ENCODE assay signal across 12 cellular contexts in genomic region chr14:51304428-51304827, GRCh38.
DNase-seq lines count a peak whose midpoint lies in the region; ATAC-seq and TF ChIP-seq lines count a peak whose summit lies in the region.
"Had no signal": no experiment of that assay in that cellular context is flagged by ENCODE, and none has a peak within 500 bp of the region (broad histone marks: within the 10 kb centered on the region; RNA-seq: fewer than 3 reads in every experiment).

No MANE protein-coding gene starts in this region.

- H3K4ac ChIP-seq in mesenchymal stem cell (ENCODE audit: low read depth in 1 of 2, low read length in 2 of 2) = peak overlapping the region in 1 of 2 experiments; percentile 71

- DNase-seq in ACHN (peak; percentile 81), HCEC 1CT (peak; percentile 36), amniotic epithelial cell (ENCODE audit: low read depth) (peak; percentile 80), mesenchymal stem cell (peak; percentile 88), stomach (no peak), left lobe of liver (ENCODE audit: low spot score) (no peak), NCI-H2171 treated with DMSO at 0.1 percent for 48 hours (lab: John Stamatoyannopoulos, UW) (no peak)
- DNase-seq: midbrain, NCI-H2029 treated with DMSO at 0.1 percent for 48 hours, Peyer's patch, small intestine had no signal

- H3K4me3 ChIP-seq in mesenchymal stem cell (ENCODE audit: insufficient read depth in 1 of 2, low read depth in 1 of 2, low read length in 2 of 2) (no peak overlapping the region), stomach (no peak overlapping the region)
- H3K4me3 ChIP-seq: Peyer's patch had no signal

- no peak overlapping the region for H2BK15ac ChIP-seq in mesenchymal stem cell (ENCODE audit: low read depth, poor library complexity, severe bottlenecking)

- no peak for TF ChIP-seq CTCF in stomach (IDR thresholded peaks at IDR 0.05)

- H4K8ac ChIP-seq in mesenchymal stem cell (ENCODE audit: low read length) = no peak overlapping the region

- H2AK5ac ChIP-seq in mesenchymal stem cell (ENCODE audit: low read length, severe bottlenecking) = peak overlapping the region; percentile 23

- H3K27me3 ChIP-seq in mesenchymal stem cell (ENCODE audit: control insufficient read depth in 1 of 2, insufficient read depth in 1 of 2, low read length in 2 of 2) = no peaks in the 10 kb centered on the region
- H3K27me3 ChIP-seq in stomach = no peaks in the 10 kb centered on the region
- H3K27me3 ChIP-seq: Peyer's patch had no signal

- H4K91ac ChIP-seq in mesenchymal stem cell (ENCODE audit: low read length) = no peak overlapping the region

- peak overlapping the region; percentile 28 for H3K9ac ChIP-seq in mesenchymal stem cell (ENCODE audit: low read length)

- no peaks in the 10 kb centered on the region for H3K36me3 ChIP-seq in mesenchymal stem cell (ENCODE audit: control insufficient read depth in 1 of 2, insufficient read depth in 2 of 2, low read depth in 1 of 2, low read length in 2 of 2)
- no peaks in the 10 kb centered on the region for H3K36me3 ChIP-seq in stomach
- H3K36me3 ChIP-seq: Peyer's patch had no signal

- in situ Hi-C loops in ACHN (cut with HindIII; ENCODE audit: low pct_ligation_motif_present, low pct_unique_long_range_greater_than_20kb, low sequenced_read_pairs) = no loop called here

- TF ChIP-seq EP300 in stomach (IDR thresholded peaks at IDR 0.05) = no peak

- no peak overlapping the region for H2AFZ ChIP-seq in mesenchymal stem cell (ENCODE audit: low read depth, low read length)

- intact Hi-C loops in stomach (cut with DNase I; ENCODE audit: low total_unique reads) = no loop called here

- H3K4me1 ChIP-seq in mesenchymal stem cell (ENCODE audit: control insufficient read depth, insufficient read depth, low read depth, low read length) (peaks cover 14% of the 10 kb centered on the region), stomach (no peaks in the 10 kb centered on the region)
- H3K4me1 ChIP-seq: Peyer's patch had no signal

- peak overlapping the region; percentile 97 for H3K27ac ChIP-seq in mesenchymal stem cell (ENCODE audit: low read length, poor library complexity, severe bottlenecking)
- no peak overlapping the region for H3K27ac ChIP-seq in stomach
- H3K27ac ChIP-seq: Peyer's patch had no signal

- ATAC-seq in HG02642 (IDR thresholded peaks at IDR 0.05; ENCODE audit: poor library complexity, unreplicated experiment) (no peak), left lobe of liver (no peak)

- 38% methylated on average over 3 of the region's 5 CpGs for WGBS in mesenchymal stem cell
- WGBS in stomach, 5 donors = 68 to 79% (median 76%) methylated on average over 5 of the region's 5 CpGs

- peak overlapping the region; percentile 27 for H2BK120ac ChIP-seq in mesenchymal stem cell (ENCODE audit: low read depth, low read length)

- no peak overlapping the region for H3K23ac ChIP-seq in mesenchymal stem cell (ENCODE audit: low read length in 2 of 2)

- H3K14ac ChIP-seq in mesenchymal stem cell (ENCODE audit: low read length in 2 of 2) = no peak overlapping the region

- H3K9me3 ChIP-seq in mesenchymal stem cell (ENCODE audit: control insufficient read depth, low read length) (no peaks in the 10 kb centered on the region), stomach (no peaks in the 10 kb centered on the region)
- H3K9me3 ChIP-seq: Peyer's patch had no signal

- H3K4me2 ChIP-seq in mesenchymal stem cell (ENCODE audit: low read length, poor library complexity, severe bottlenecking) = no peak overlapping the region

- TF ChIP-seq POLR2A in stomach (IDR thresholded peaks at IDR 0.05) = no peak

- peak overlapping the region; percentile 6 to 60 for H2BK12ac ChIP-seq in mesenchymal stem cell (ENCODE audit: low read length in 2 of 2)

- H3K18ac ChIP-seq in mesenchymal stem cell (ENCODE audit: low read depth in 1 of 2, low read length in 2 of 2) = peak overlapping the region; percentile 69 to 76

- H3K79me1 ChIP-seq in mesenchymal stem cell (replicated peaks; ENCODE audit: low read length, poor library complexity, severe bottlenecking) = no peaks in the 10 kb centered on the region

- H2BK5ac ChIP-seq in mesenchymal stem cell (ENCODE audit: low read depth, low read length, poor library complexity, severe bottlenecking) = peak overlapping the region; percentile 74

Comparison
In these comparisons a context has a peak if more than half of its experiments do, and no peak if none do; other contexts are left out.
1. DNase-seq: peak in ACHN (single experiment), HCEC 1CT (single experiment), amniotic epithelial cell (single experiment) and mesenchymal stem cell (single experiment); none in stomach (single experiment), left lobe of liver (single experiment) and NCI-H2171 treated with DMSO at 0.1 percent for 48 hours (single experiment).